ENCODE assay signal across 1 cellular context in genomic region chrX:136868283-136869055, GRCh38.
TF ChIP-seq lines count a peak whose summit lies in the region.

No MANE protein-coding gene starts in this region.

TF ChIP-seq in SK-N-SH treated with all-trans-retinoic acid at 6 μM for 48 hours, 23 proteins besides CTCF, POLR2A, EP300 and RAD21 (continued from another document):
- TF ChIP-seq GLIS3 (CRISPR knock-in tag; IDR thresholded peaks at IDR 0.05), result no peak
- TF ChIP-seq CREB5 (CRISPR knock-in tag; IDR thresholded peaks at IDR 0.05; ENCODE audit: low read depth), result no peak
- TF ChIP-seq SNAI2 (CRISPR knock-in tag; IDR thresholded peaks at IDR 0.05), result no peak
- TF ChIP-seq ARNTL (CRISPR knock-in tag; IDR thresholded peaks at IDR 0.05; ENCODE audit: borderline replicate concordance, low read depth), result no peak
- no peak for TF ChIP-seq CSRNP3 (CRISPR knock-in tag; IDR thresholded peaks at IDR 0.05)
- TF ChIP-seq BACH2 (CRISPR knock-in tag; IDR thresholded peaks at IDR 0.05; ENCODE audit: borderline replicate concordance), result no peak
- no peak for TF ChIP-seq TSHZ2 (CRISPR knock-in tag; IDR thresholded peaks at IDR 0.05)
